In genomic region chr7:129793506-129794310, GRCh38 we compare ENCODE assay signal across 13 cellular contexts.
"Had no signal": no experiment of that assay in that cellular context is flagged by ENCODE, and none has a peak within 500 bp of the region (broad histone marks: within the 10 kb centered on the region; RNA-seq: fewer than 3 reads in every experiment).

No MANE protein-coding gene starts in this region.

- H3K4me1 ChIP-seq: ascending aorta, breast epithelium, gastroesophageal sphincter, heart right ventricle, left lung had no signal

- H3K9me3 ChIP-seq: ascending aorta, breast epithelium, gastroesophageal sphincter, heart right ventricle, left lung had no signal

- H3K4me3 ChIP-seq: ascending aorta, breast epithelium, gastroesophageal sphincter, heart right ventricle, left lung had no signal

- H3K27ac ChIP-seq: ascending aorta, breast epithelium, gastroesophageal sphincter, heart right ventricle, left lung, VCaP had no signal

- ATAC-seq: gastroesophageal sphincter, heart right ventricle, left lung, right cardiac atrium had no signal

- H3K36me3 ChIP-seq: ascending aorta, breast epithelium, gastroesophageal sphincter, heart right ventricle, left lung had no signal

- H3K27me3 ChIP-seq: ascending aorta, breast epithelium had no signal

- DNase-seq: activated CD4-positive, alpha-beta T cell treated with anti-CD3 and anti-CD28 coated beads for 1 hour; activated CD4-positive, alpha-beta T cell treated with anti-CD3 and anti-CD28 coated beads, Interleukin-2, amount 50 U/mL, for 4 hours; activated naive CD4-positive, alpha-beta T cell treated with Interleukin-2 at 50 U/mL for 16 hours; activated T-cell treated with anti-CD3 and anti-CD28 coated beads for 4 hours; heart right ventricle; left lung; naive B cell; right cardiac atrium; small intestine had no signal
